18 cellular contexts compared by ENCODE assay signal in genomic region chr4:20431422-20432014, GRCh38.
DNase-seq lines count a peak whose midpoint lies in the region; ATAC-seq and TF ChIP-seq lines count a peak whose summit lies in the region.
"Had no signal": no experiment of that assay in that cellular context is flagged by ENCODE, and none has a peak within 500 bp of the region (broad histone marks: within the 10 kb centered on the region; RNA-seq: fewer than 3 reads in every experiment).

No MANE protein-coding gene starts in this region.

- no peaks in the 10 kb centered on the region for H3K79me1 ChIP-seq in mesenchymal stem cell (replicated peaks; ENCODE audit: low read length, poor library complexity, severe bottlenecking)

- no peak overlapping the region for H2AK5ac ChIP-seq in mesenchymal stem cell (ENCODE audit: low read length, severe bottlenecking)

- no peak overlapping the region for H3K4me2 ChIP-seq in mesenchymal stem cell (ENCODE audit: low read length, poor library complexity, severe bottlenecking)

- 95% methylated on average over 3 of the region's 9 CpGs for WGBS in mesenchymal stem cell
- WGBS in suprapubic skin: 80% methylated on average over 9 of the region's 9 CpGs

- no peak overlapping the region for H4K8ac ChIP-seq in mesenchymal stem cell (ENCODE audit: low read length)

- H2BK120ac ChIP-seq in mesenchymal stem cell (ENCODE audit: low read depth, low read length): no peak overlapping the region

- H3K9me3 ChIP-seq in mesenchymal stem cell (ENCODE audit: control insufficient read depth, low read length) (no peaks in the 10 kb centered on the region), suprapubic skin (no peaks in the 10 kb centered on the region)

- no peak overlapping the region for H3K14ac ChIP-seq in mesenchymal stem cell (ENCODE audit: low read length in 2 of 2)

- ATAC-seq in GM21576 (IDR thresholded peaks at IDR 0.05; ENCODE audit: unreplicated experiment) (no peak), HG03095 (IDR thresholded peaks at IDR 0.05; ENCODE audit: unreplicated experiment) (no peak)
- ATAC-seq: activated CD4-positive, CD25-positive, alpha-beta regulatory T cell treated with anti-CD3 and anti-CD28 coated beads, Interleukin-2, amount 50 U/mL, for 24 hours; stimulated activated memory B cell treated with anti-CD40 and anti-IgM and Interleukin-4, amounts not matched to agents 10 μg/mL and 1 μg/mL and 100 μg/mL, for 72 hours had no signal

- DNase-seq in M059J (ENCODE audit: low read depth): peak; percentile 34
- DNase-seq in epithelial cell of proximal tubule (ENCODE audit: low read depth): no peak
- DNase-seq in mesenchymal stem cell: no peak
- DNase-seq in suprapubic skin (ENCODE audit: low spot score in 2 of 2): no peak
- DNase-seq in HT-29 (ENCODE audit: low spot score): no peak
- DNase-seq in COR-L47 (lab: John Stamatoyannopoulos, UW): no peak
- DNase-seq: activated naive CD8-positive, alpha-beta T cell treated with anti-CD3 and anti-CD28 coated beads, Interleukin-2, amount 10 ng/mL, durations not matched to agents 7 days and 5 days; dermis blood vessel endothelial cell; HCEC 1CT; NCI-H2171 treated with DMSO at 0.1 percent for 48 hours; stimulated activated CD4-positive, alpha-beta T cell treated with anti-CD3 and anti-CD28 coated beads, Interleukin-4, amount 100 ng/mL, for 1 hour had no signal

- H2BK5ac ChIP-seq in mesenchymal stem cell (ENCODE audit: low read depth, low read length, poor library complexity, severe bottlenecking): no peak overlapping the region

- no peak for TF ChIP-seq POLR2A in suprapubic skin (IDR thresholded peaks at IDR 0.05)

- H2BK12ac ChIP-seq in mesenchymal stem cell (ENCODE audit: low read length in 2 of 2): no peak overlapping the region

- TF ChIP-seq EP300 in suprapubic skin (IDR thresholded peaks at IDR 0.05): no peak

- no peak overlapping the region for H3K4ac ChIP-seq in mesenchymal stem cell (ENCODE audit: low read depth in 1 of 2, low read length in 2 of 2)

- H2AFZ ChIP-seq in mesenchymal stem cell (ENCODE audit: low read depth, low read length): no peak overlapping the region
- H2AFZ ChIP-seq: parathyroid adenoma had no signal

- H3K36me3 ChIP-seq in mesenchymal stem cell (ENCODE audit: control insufficient read depth in 1 of 2, insufficient read depth in 2 of 2, low read depth in 1 of 2, low read length in 2 of 2) (no peaks in the 10 kb centered on the region), suprapubic skin (no peaks in the 10 kb centered on the region)

- H3K27me3 ChIP-seq in mesenchymal stem cell (ENCODE audit: control insufficient read depth in 1 of 2, insufficient read depth in 1 of 2, low read length in 2 of 2): no peaks in the 10 kb centered on the region
- no peaks in the 10 kb centered on the region for H3K27me3 ChIP-seq in suprapubic skin

- peak; percentile 17 for TF ChIP-seq CTCF in epithelial cell of proximal tubule (conservative IDR thresholded peaks at IDR 0.05; ENCODE audit: low read depth, low read length)
- no peak for TF ChIP-seq CTCF in suprapubic skin (IDR thresholded peaks at IDR 0.05)

- no peak overlapping the region for H3K18ac ChIP-seq in mesenchymal stem cell (ENCODE audit: low read depth in 1 of 2, low read length in 2 of 2)

- H2BK15ac ChIP-seq in mesenchymal stem cell (ENCODE audit: low read depth, poor library complexity, severe bottlenecking): no peak overlapping the region

- no peak overlapping the region for H3K23ac ChIP-seq in mesenchymal stem cell (ENCODE audit: low read length in 2 of 2)

- H3K4me3 ChIP-seq in epithelial cell of proximal tubule (ENCODE audit: low read depth, low read length) (no peak overlapping the region), mesenchymal stem cell (ENCODE audit: insufficient read depth in 1 of 2, low read depth in 1 of 2, low read length in 2 of 2) (peak overlapping the region in 1 of 2 experiments; percentile 77), suprapubic skin (no peak overlapping the region)
- H3K4me3 ChIP-seq: lung had no signal

- H4K91ac ChIP-seq in mesenchymal stem cell (ENCODE audit: low read length): no peak overlapping the region

- no peaks in the 10 kb centered on the region for H3K4me1 ChIP-seq in mesenchymal stem cell (ENCODE audit: control insufficient read depth, insufficient read depth, low read depth, low read length)
- no peaks in the 10 kb centered on the region for H3K4me1 ChIP-seq in suprapubic skin
- H3K4me1 ChIP-seq: parathyroid adenoma had no signal

- no peak overlapping the region for H3K27ac ChIP-seq in mesenchymal stem cell (ENCODE audit: low read length, poor library complexity, severe bottlenecking)
- peak overlapping the region; percentile 59 for H3K27ac ChIP-seq in suprapubic skin
- H3K27ac ChIP-seq: C4-2B, parathyroid adenoma had no signal

- peak overlapping the region; percentile 87 for H3K9ac ChIP-seq in mesenchymal stem cell (ENCODE audit: low read length)
- H3K9ac ChIP-seq: parathyroid adenoma had no signal
